In the genomic region with DNA sequence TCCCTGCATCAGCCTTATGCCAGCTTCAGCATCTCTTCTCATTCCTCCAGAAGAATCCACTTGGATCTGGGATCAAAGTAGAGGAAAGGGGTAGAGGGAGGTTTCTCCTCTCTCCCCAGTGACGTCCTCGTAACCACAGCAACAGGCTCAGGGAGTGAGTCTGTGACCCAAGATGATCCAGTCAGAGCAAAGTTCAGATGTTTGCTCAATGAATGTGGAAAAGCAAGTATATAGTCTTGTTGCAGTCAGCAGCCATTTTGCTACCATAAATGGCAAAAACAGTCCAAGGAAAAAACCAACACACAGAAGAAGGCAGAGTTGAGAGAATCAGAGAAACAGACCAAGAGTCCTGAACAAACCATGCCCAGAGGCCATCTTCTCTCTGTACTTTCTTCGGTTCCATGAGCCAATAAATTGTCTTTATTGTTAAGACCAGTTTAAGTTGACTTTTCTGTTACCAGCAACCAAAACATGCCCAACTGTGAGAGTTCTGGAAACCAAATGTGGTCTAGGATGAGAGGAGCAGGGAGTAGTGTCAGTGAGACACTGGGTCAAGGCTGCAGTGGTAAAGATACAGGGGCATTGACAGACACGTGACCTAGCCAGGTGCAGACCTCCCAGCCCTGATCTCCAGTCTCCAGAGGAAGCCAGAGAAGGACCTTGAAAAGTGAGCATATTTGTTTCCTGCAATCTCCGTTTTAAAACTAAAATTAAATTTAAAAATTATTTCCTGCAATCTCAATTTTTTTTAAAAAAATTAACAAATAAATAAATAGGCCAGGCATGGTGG, we compare ENCODE assay signal across 25 cellular contexts. TPM values are rescaled to one million over a fixed set of nuclear protein-coding genes. Genes with fewer than 3 reads are reported as not detected.
DNase-seq lines count a peak whose midpoint lies in the region; ATAC-seq, FAIRE-seq and TF ChIP-seq lines count a peak whose summit lies in the region.
"Had no signal": no experiment of that assay in that cellular context is flagged by ENCODE, and none has a peak within 500 bp of the region (broad histone marks: within the 10 kb centered on the region; RNA-seq: fewer than 3 reads in every experiment).

No MANE protein-coding gene starts in this region.

- H3K9me3 ChIP-seq in body of pancreas = no peaks in the 10 kb centered on the region
- H3K9me3 ChIP-seq in HepG2 (ENCODE audit: low read length) = no peaks in the 10 kb centered on the region
- H3K9me3 ChIP-seq in subcutaneous abdominal adipose tissue (ENCODE audit: control insufficient read depth in 5 of 5, low read length in 5 of 5) = no peaks in the 10 kb centered on the region
- no peaks in the 10 kb centered on the region for H3K9me3 ChIP-seq in A673 (ENCODE audit: low read depth, low read length, poor library complexity, severe bottlenecking)
- H3K9me3 ChIP-seq: psoas muscle, thyroid gland had no signal

- H2AFZ ChIP-seq in HepG2 (ENCODE audit: low read length) = no peak overlapping the region

- H3K79me2 ChIP-seq in HepG2 (ENCODE audit: insufficient read depth, low read length) = no peaks in the 10 kb centered on the region

- TF ChIP-seq EP300 in HepG2 (IDR thresholded peaks at IDR 0.05; ENCODE audit: low read depth in 2 of 2, low read length in 2 of 2) (no peak), HepG2 (CRISPR knock-in tag; IDR thresholded peaks at IDR 0.05; ENCODE audit: borderline replicate concordance) (no peak)

- POLR2A ChIA-PET in HepG2 (lab: Yijun Ruan, JAX) = no interaction called here
- POLR2A ChIA-PET in A673 (lab: Charles Lee; ENCODE audit: low non-redundant PET) = interaction anchor here (0.7 kb wide), 1 partner anchor 65 kb away, joined by 3 read pairs; no protein-coding TSS in a partner anchor

- intact Hi-C loops in body of pancreas (cut with DNase I) = no loop called here
- intact Hi-C loops in HepG2 (cut with micrococcal nuclease; ENCODE audit: unreplicated experiment) = no loop called here
- intact Hi-C loops in A673 (cut with micrococcal nuclease; ENCODE audit: unreplicated experiment) = loop anchor here (10.0 kb wide), 1 partner anchor 1595 kb away; no protein-coding TSS in a partner anchor

- BruUV-seq in HepG2 (replicated peaks; lab: Mats Ljungman, UMichigan) = no TSS peak
- no TSS peak for BruUV-seq in A673 (replicated peaks; lab: Mats Ljungman, UMichigan)

- in situ Hi-C loops in HepG2 (cut with HindIII; ENCODE audit: extremely low pct_ligation_motif_present, low pct_unique_long_range_greater_than_20kb) = no loop called here

- H3K27ac ChIP-seq in body of pancreas = peak overlapping the region in 2 of 4 donors; percentile 5 to 7
- no peak overlapping the region for H3K27ac ChIP-seq in HepG2 (ENCODE audit: extremely low read length, insufficient read depth, low read length)
- peak overlapping the region; percentile 63 for H3K27ac ChIP-seq in subcutaneous abdominal adipose tissue (ENCODE audit: low read depth, low read length)
- no peak overlapping the region for H3K27ac ChIP-seq in A673 (ENCODE audit: low read depth, low read length, poor library complexity, severe bottlenecking)
- H3K27ac ChIP-seq: 22Rv1, psoas muscle, thyroid gland had no signal

- ATAC-seq in body of pancreas (peak; percentile 55), HepG2 (peak; percentile 26; the same call in 1 of the 3 replicates), HG03108 (IDR thresholded peaks at IDR 0.05; ENCODE audit: unreplicated experiment) (no peak)
- ATAC-seq: esophagus mucosa had no signal

- TF ChIP-seq CTCF in body of pancreas (IDR thresholded peaks at IDR 0.05) (no peak), HepG2 (CRISPR knock-in tag; IDR thresholded peaks at IDR 0.05) (no peak), A673 (conservative IDR thresholded peaks at IDR 0.05; ENCODE audit: low read depth, low read length) (no peak)

- TF ChIP-seq RAD21 in HepG2 (CRISPR knock-in tag; IDR thresholded peaks at IDR 0.05) = no peak

- WGBS in body of pancreas, 2 donors = 36 to 38% methylated on average over 5 of the region's 5 CpGs
- 27% methylated on average over 5 of the region's 5 CpGs for WGBS in HepG2 (ENCODE audit: low lambda C conversion rate)

- DNase-seq in DMS 273 (lab: John Stamatoyannopoulos, UW; ENCODE audit: unreplicated experiment) (peak; percentile 15), DMS 273 treated with DMSO at 0.1 percent for 48 hours (lab: John Stamatoyannopoulos, UW) (no peak), body of pancreas (peak in 2 of 4 donors; percentile 20 to 54), HepG2 (ENCODE audit: low spot score) (peak; percentile 43), A673 (ENCODE audit: low spot score) (no peak), middle frontal gyrus (ENCODE audit: extremely low spot score, low spot score) (no peak)
- DNase-seq: activated CD4-positive, alpha-beta T cell treated with anti-CD3 and anti-CD28 coated beads, Interleukin-2, amount 50 U/mL, for 1 hour; activated naive CD8-positive, alpha-beta T cell treated with anti-CD3 and anti-CD28 coated beads for 36 hours; effector CD8-positive, alpha-beta T cell; NCI-H146; NCI-H526; psoas muscle; stimulated activated CD4-positive, alpha-beta T cell treated with anti-CD3 and anti-CD28 coated beads, Interleukin-4, amount 100 ng/mL, for 1 hour; stimulated activated naive CD4-positive, alpha-beta T cell treated with Interleukin-2 at 50 U/mL for 16 hours; T-helper 9 cell; thyroid gland had no signal

- H3K4me3 ChIP-seq in body of pancreas = no peak overlapping the region
- no peak overlapping the region for H3K4me3 ChIP-seq in HepG2 (replicated peaks in 1 of 3; ENCODE audit: insufficient read depth in 1 of 3, low read depth in 2 of 3, low read length in 3 of 3)
- H3K4me3 ChIP-seq in subcutaneous abdominal adipose tissue (ENCODE audit: low read depth in 1 of 5, low read length in 5 of 5) = no peak overlapping the region
- H3K4me3 ChIP-seq in A673 (ENCODE audit: low read depth, low read length, poor library complexity, severe bottlenecking) = no peak overlapping the region
- H3K4me3 ChIP-seq: psoas muscle, thyroid gland had no signal

- H3K36me3 ChIP-seq in body of pancreas (replicated peaks in 1 of 2; ENCODE audit: insufficient read depth in 1 of 2, low read depth in 2 of 2) (no peaks in the 10 kb centered on the region), HepG2 (replicated peaks in 1 of 2; ENCODE audit: control insufficient read depth in 1 of 2, insufficient read depth in 2 of 2, low read length in 2 of 2) (no peaks in the 10 kb centered on the region), subcutaneous abdominal adipose tissue (ENCODE audit: control insufficient read depth in 5 of 5, insufficient read depth in 5 of 5, low read length in 5 of 5) (no peaks in the 10 kb centered on the region), A673 (ENCODE audit: insufficient read depth, low read length, poor library complexity, severe bottlenecking) (no peaks in the 10 kb centered on the region)
- H3K36me3 ChIP-seq: thyroid gland had no signal

- no peaks in the 10 kb centered on the region for H3K27me3 ChIP-seq in body of pancreas
- peaks cover 0 to 15% of the 10 kb centered on the region in 2 experiments; a peak in 2 of 5 replicates for H3K27me3 ChIP-seq in HepG2 (ENCODE audit: control insufficient read depth in 1 of 2, insufficient read depth in 2 of 2, low read length in 2 of 2)
- H3K27me3 ChIP-seq in subcutaneous abdominal adipose tissue (ENCODE audit: control insufficient read depth in 5 of 5, insufficient read depth in 4 of 5, low read length in 5 of 5) = no peaks in the 10 kb centered on the region
- H3K27me3 ChIP-seq in A673 (replicated peaks; ENCODE audit: insufficient read depth, low read depth, low read length, poor library complexity) = peaks cover 7% of the 10 kb centered on the region
- H3K27me3 ChIP-seq: thyroid gland had no signal

- no peaks in the 10 kb centered on the region for H4K20me1 ChIP-seq in HepG2 (ENCODE audit: insufficient read depth, low read length)

- no peak overlapping the region for H3K4me2 ChIP-seq in HepG2 (ENCODE audit: low read depth, low read length)

- CTCF ChIA-PET in HepG2 (lab: Yijun Ruan, JAX; ENCODE audit: low intra/inter-chr PET ratio, low total read pairs) (no interaction called here), A673 (lab: Charles Lee) (no interaction called here)

- TF ChIP-seq POLR2A in body of pancreas (IDR thresholded peaks at IDR 0.05) (no peak), HepG2 (IDR thresholded peaks at IDR 0.05; ENCODE audit: insufficient read depth in 1 of 2, low read depth in 2 of 2, low read length in 2 of 2) (no peak)

- FAIRE-seq in HepG2 (lab: Jason Lieb, UNC) = peak; percentile 87
- FAIRE-seq: H1 had no signal

- peaks cover 12% of the 10 kb centered on the region for H3K4me1 ChIP-seq in body of pancreas
- peaks cover 22% of the 10 kb centered on the region for H3K4me1 ChIP-seq in HepG2 (ENCODE audit: insufficient read depth, low read length)
- peaks cover 0 to 15% (median 8%) of the 10 kb centered on the region in 5 donors for H3K4me1 ChIP-seq in subcutaneous abdominal adipose tissue (ENCODE audit: control insufficient read depth in 5 of 5, insufficient read depth in 5 of 5, low read length in 5 of 5)
- no peaks in the 10 kb centered on the region for H3K4me1 ChIP-seq in A673 (ENCODE audit: insufficient read depth, low read length, poor library complexity, severe bottlenecking)
- H3K4me1 ChIP-seq: psoas muscle, thyroid gland had no signal

- H3K9ac ChIP-seq in HepG2 (ENCODE audit: insufficient read depth, low read depth, low read length) = no peak overlapping the region
- H3K9ac ChIP-seq in subcutaneous abdominal adipose tissue (ENCODE audit: low read length in 5 of 5) = no peak overlapping the region

RNA-seq across cellular contexts. Expression of gene CXCR1, which starts 3.2 kb away (rescaled TPM):
- total RNA-seq in body of pancreas (not detected), HepG2 (2016; rRNA removed; fragmentation: Illumina TruSeq; extraction: Trizol) (not detected in 2 replicates), A673 (2021) (not detected in 2 replicates)
- total RNA-seq in HepG2 (2016; cell fraction: cytosol; rRNA removed; fragmentation: Illumina TruSeq; extraction: Trizol; ENCODE audit: low read depth) = not detected in 2 replicates
- total RNA-seq in HepG2 (2016; cell fraction: insoluble cytoplasmic fraction; rRNA removed; fragmentation: Illumina TruSeq; extraction: Trizol) = not detected in 2 replicates
- not detected in 2 replicates for total RNA-seq in HepG2 (2016; cell fraction: membrane; rRNA removed; fragmentation: Illumina TruSeq; extraction: Trizol)
- not detected in 2 replicates for total RNA-seq in HepG2 (2016; cell fraction: nucleus; rRNA removed; fragmentation: Illumina TruSeq; extraction: Trizol)
- not detected in 2 replicates for polyA plus RNA-seq in HepG2 (2011; rRNA removed)
- polyA plus RNA-seq in HepG2 (2011; cell fraction: cytosol; rRNA removed) = not detected in 2 replicates
- polyA plus RNA-seq in HepG2 (2011; cell fraction: nucleus; rRNA removed) = not detected in 2 replicates
- polyA plus RNA-seq in HepG2 (2012) = not detected in 2 replicates
- polyA plus RNA-seq in HepG2 (2016; cell fraction: cytosol; fragmentation: Illumina TruSeq; extraction: Trizol; ENCODE audit: low read depth) = not detected in 2 replicates
- not detected in 2 replicates for polyA plus RNA-seq in HepG2 (2016; cell fraction: insoluble cytoplasmic fraction; fragmentation: Illumina TruSeq; extraction: Trizol; ENCODE audit: low read depth)
- polyA plus RNA-seq in HepG2 (2016; cell fraction: membrane; fragmentation: Illumina TruSeq; extraction: Trizol; ENCODE audit: low read depth) = not detected in 2 replicates
- polyA plus RNA-seq in HepG2 (2016; cell fraction: nucleus; fragmentation: Illumina TruSeq; extraction: Trizol; ENCODE audit: insufficient read depth, low read depth) = not detected in 2 replicates
- polyA minus RNA-seq in HepG2 (2011; rRNA and poly(A)+ RNA removed; ENCODE audit: low replicate concordance) = not detected in 2 replicates
- not detected in 2 replicates for polyA minus RNA-seq in HepG2 (2011; cell fraction: cytosol; rRNA and poly(A)+ RNA removed)
- polyA minus RNA-seq in HepG2 (2011; cell fraction: nucleus; rRNA and poly(A)+ RNA removed) = not detected in 2 replicates
- total RNA-seq: activated naive CD8-positive, alpha-beta T cell treated with anti-CD3 and anti-CD28 coated beads for 36 hours; cerebellum; glomerular endothelial cell; H1; mesothelial cell of epicardium had no signal
- polyA plus RNA-seq: H1, neural cell had no signal

RNA-seq across cellular contexts. Expression of gene CXCR2, which starts 44.1 kb away (rescaled TPM):
- total RNA-seq in body of pancreas = not detected
- not detected in 2 replicates for total RNA-seq in HepG2 (2016; rRNA removed; fragmentation: Illumina TruSeq; extraction: Trizol)
- not detected in 2 replicates for total RNA-seq in HepG2 (2016; cell fraction: cytosol; rRNA removed; fragmentation: Illumina TruSeq; extraction: Trizol; ENCODE audit: low read depth)
- total RNA-seq in HepG2 (2016; cell fraction: insoluble cytoplasmic fraction; rRNA removed; fragmentation: Illumina TruSeq; extraction: Trizol) = not detected in 2 replicates
- total RNA-seq in HepG2 (2016; cell fraction: membrane; rRNA removed; fragmentation: Illumina TruSeq; extraction: Trizol) = not detected in 2 replicates
- not detected in 2 replicates for total RNA-seq in HepG2 (2016; cell fraction: nucleus; rRNA removed; fragmentation: Illumina TruSeq; extraction: Trizol)
- not detected in 2 replicates for polyA plus RNA-seq in HepG2 (2011; rRNA removed)
- polyA plus RNA-seq in HepG2 (2011; cell fraction: cytosol; rRNA removed) = not detected in 2 replicates
- not detected in 2 replicates for polyA plus RNA-seq in HepG2 (2011; cell fraction: nucleus; rRNA removed)
- not detected in 2 replicates for polyA plus RNA-seq in HepG2 (2012)
- not detected in 2 replicates for polyA plus RNA-seq in HepG2 (2016; cell fraction: cytosol; fragmentation: Illumina TruSeq; extraction: Trizol; ENCODE audit: low read depth)
- polyA plus RNA-seq in HepG2 (2016; cell fraction: insoluble cytoplasmic fraction; fragmentation: Illumina TruSeq; extraction: Trizol; ENCODE audit: low read depth) = not detected in 2 replicates
- not detected in 2 replicates for polyA plus RNA-seq in HepG2 (2016; cell fraction: membrane; fragmentation: Illumina TruSeq; extraction: Trizol; ENCODE audit: low read depth)
- polyA plus RNA-seq in HepG2 (2016; cell fraction: nucleus; fragmentation: Illumina TruSeq; extraction: Trizol; ENCODE audit: insufficient read depth, low read depth) = not detected in 2 replicates
- polyA minus RNA-seq in HepG2 (2011; rRNA and poly(A)+ RNA removed; ENCODE audit: low replicate concordance) = 0.65 TPM in 1 of 2 replicates, not detected in the other
- not detected in 2 replicates for polyA minus RNA-seq in HepG2 (2011; cell fraction: cytosol; rRNA and poly(A)+ RNA removed)
- polyA minus RNA-seq in HepG2 (2011; cell fraction: nucleus; rRNA and poly(A)+ RNA removed) = not detected in 2 replicates
- total RNA-seq in A673 (2021) = not detected in 2 replicates
- total RNA-seq: cerebellum, glomerular endothelial cell had no signal
- polyA plus RNA-seq: neural cell had no signal

RNA-seq across cellular contexts. Expression of gene ARPC2, which starts 47.0 kb away (rescaled TPM):
- 10 to 100 TPM; 68.6 to 96.2 TPM for total RNA-seq in body of pancreas
- total RNA-seq in HepG2 (2016; rRNA removed; fragmentation: Illumina TruSeq; extraction: Trizol) = 168 and 201 TPM in 2 replicates
- total RNA-seq in HepG2 (2016; cell fraction: cytosol; rRNA removed; fragmentation: Illumina TruSeq; extraction: Trizol; ENCODE audit: low read depth) = 312 and 330 TPM in 2 replicates
- 163 and 189 TPM in 2 replicates for total RNA-seq in HepG2 (2016; cell fraction: insoluble cytoplasmic fraction; rRNA removed; fragmentation: Illumina TruSeq; extraction: Trizol)
- 389 and 391 TPM in 2 replicates for total RNA-seq in HepG2 (2016; cell fraction: membrane; rRNA removed; fragmentation: Illumina TruSeq; extraction: Trizol)
- 103 and 109 TPM in 2 replicates for total RNA-seq in HepG2 (2016; cell fraction: nucleus; rRNA removed; fragmentation: Illumina TruSeq; extraction: Trizol)
- 257 and 303 TPM in 2 replicates for polyA plus RNA-seq in HepG2 (2011; rRNA removed)
- 184 and 199 TPM in 2 replicates for polyA plus RNA-seq in HepG2 (2011; cell fraction: cytosol; rRNA removed)
- 103 and 125 TPM in 2 replicates for polyA plus RNA-seq in HepG2 (2011; cell fraction: nucleus; rRNA removed)
- 165 and 176 TPM in 2 replicates for polyA plus RNA-seq in HepG2 (2012)
- polyA plus RNA-seq in HepG2 (2016; cell fraction: cytosol; fragmentation: Illumina TruSeq; extraction: Trizol; ENCODE audit: low read depth) = 614 and 653 TPM in 2 replicates
- polyA plus RNA-seq in HepG2 (2016; cell fraction: insoluble cytoplasmic fraction; fragmentation: Illumina TruSeq; extraction: Trizol; ENCODE audit: low read depth) = 342 and 343 TPM in 2 replicates
- 586 and 613 TPM in 2 replicates for polyA plus RNA-seq in HepG2 (2016; cell fraction: membrane; fragmentation: Illumina TruSeq; extraction: Trizol; ENCODE audit: low read depth)
- 218 and 223 TPM in 2 replicates for polyA plus RNA-seq in HepG2 (2016; cell fraction: nucleus; fragmentation: Illumina TruSeq; extraction: Trizol; ENCODE audit: insufficient read depth, low read depth)
- 153 and 196 TPM in 2 replicates for polyA minus RNA-seq in HepG2 (2011; rRNA and poly(A)+ RNA removed; ENCODE audit: low replicate concordance)
- polyA minus RNA-seq in HepG2 (2011; cell fraction: cytosol; rRNA and poly(A)+ RNA removed) = 74.9 and 88.0 TPM in 2 replicates
- 166 and 173 TPM in 2 replicates for polyA minus RNA-seq in HepG2 (2011; cell fraction: nucleus; rRNA and poly(A)+ RNA removed)
- 241 and 291 TPM in 2 replicates for total RNA-seq in A673 (2021)

Comparison
In these comparisons a context has a peak if more than half of its experiments do, and no peak if none do; other contexts are left out.
1. DNase-seq: peak in DMS 273 (single experiment) and HepG2 (single experiment); none in DMS 273 treated with DMSO at 0.1 percent for 48 hours (single experiment), A673 (single experiment) and middle frontal gyrus (single experiment).